17 cellular contexts compared by ENCODE assay signal in genomic region chr16:66289051-66289680, GRCh38.
DNase-seq lines count a peak whose midpoint lies in the region; ATAC-seq and TF ChIP-seq lines count a peak whose summit lies in the region.
"Had no signal": no experiment of that assay in that cellular context is flagged by ENCODE, and none has a peak within 500 bp of the region (broad histone marks: within the 10 kb centered on the region; RNA-seq: fewer than 3 reads in every experiment).

No MANE protein-coding gene starts in this region.

- H3K9ac ChIP-seq in endodermal cell (ENCODE audit: extremely low read depth, low read length, poor library complexity, severe bottlenecking): no peak overlapping the region

- H3K9me3 ChIP-seq in right atrium auricular region: no peaks in the 10 kb centered on the region
- H3K9me3 ChIP-seq in right cardiac atrium (ENCODE audit: control insufficient read depth, low read length): no peaks in the 10 kb centered on the region
- no peaks in the 10 kb centered on the region for H3K9me3 ChIP-seq in endodermal cell (ENCODE audit: control insufficient read depth, low read length)
- H3K9me3 ChIP-seq: Peyer's patch had no signal

- no peaks in the 10 kb centered on the region for H3K36me3 Mint-ChIP-seq in endodermal cell (ENCODE audit: low read depth)

- H3K9me3 Mint-ChIP-seq in endodermal cell: no peaks in the 10 kb centered on the region

- H3K27me3 Mint-ChIP-seq in endodermal cell (ENCODE audit: insufficient read depth): peaks cover 11% of the 10 kb centered on the region

- H3K4me1 ChIP-seq in right atrium auricular region (no peaks in the 10 kb centered on the region), right cardiac atrium (ENCODE audit: control insufficient read depth, insufficient read depth, low read length) (no peaks in the 10 kb centered on the region), endodermal cell (ENCODE audit: control insufficient read depth, insufficient read depth, low read length) (no peaks in the 10 kb centered on the region)
- H3K4me1 ChIP-seq: Peyer's patch had no signal

- TF ChIP-seq CTCF in right atrium auricular region (IDR thresholded peaks at IDR 0.05) (no peak), endodermal cell (conservative IDR thresholded peaks at IDR 0.05) (no peak)

- WGBS in right cardiac atrium: 92% methylated on average over 15 of the region's 15 CpGs
- WGBS in endodermal cell (ENCODE audit: insufficient coverage in 1 of 2, insufficient read length in 1 of 2), 2 experiments: 89 to 96% methylated on average over 9 to 15 of the region's 15 CpGs

- no peak for ATAC-seq in right cardiac atrium
- no peak for ATAC-seq in sciatic nerve
- ATAC-seq in GM18858 (IDR thresholded peaks at IDR 0.05; ENCODE audit: unreplicated experiment): no peak

- H3K27me3 ChIP-seq in right atrium auricular region (no peaks in the 10 kb centered on the region), right cardiac atrium (ENCODE audit: control insufficient read depth, insufficient read depth) (no peaks in the 10 kb centered on the region), endodermal cell (ENCODE audit: control insufficient read depth, insufficient read depth, low read length, poor library complexity, severe bottlenecking) (no peaks in the 10 kb centered on the region)
- H3K27me3 ChIP-seq: Peyer's patch had no signal

- H3K4me1 Mint-ChIP-seq in endodermal cell: no peaks in the 10 kb centered on the region

- DNase-seq in right atrium auricular region (ENCODE audit: low spot score) (peak; percentile 36), right cardiac atrium (no peak), endodermal cell (peak; percentile 38), sciatic nerve (ENCODE audit: low spot score) (peak; percentile 33), NCI-H82 treated with DMSO at 0.1 percent for 48 hours (lab: John Stamatoyannopoulos, UW; ENCODE audit: unreplicated experiment) (no peak)
- no peak for DNase-seq in stimulated activated naive CD4-positive, alpha-beta T cell (lab: John Stamatoyannopoulos, UW)
- DNase-seq: C1 segment of cervical spinal cord, DMS79 treated with DMSO at 0.1 percent for 48 hours, HCEC 1CT, KBM-7, NCI-H1436 treated with DMSO at 0.1 percent for 48 hours, NCI-H2081, NCI-H510A, NCI-H82, SHP77 had no signal

- H3K27ac ChIP-seq in right atrium auricular region (no peak overlapping the region), right cardiac atrium (ENCODE audit: low read length) (no peak overlapping the region), endodermal cell (ENCODE audit: low read depth, low read length) (no peak overlapping the region)
- H3K27ac ChIP-seq: Peyer's patch had no signal

- H3K4me3 Mint-ChIP-seq in endodermal cell: no peak overlapping the region

- intact Hi-C loops in right cardiac atrium (cut with DNase I) (no loop called here), sciatic nerve (cut with DNase I) (no loop called here)

- H3K4me3 ChIP-seq in right atrium auricular region (no peak overlapping the region), right cardiac atrium (ENCODE audit: low read length) (no peak overlapping the region), endodermal cell (ENCODE audit: low read length) (no peak overlapping the region)
- H3K4me3 ChIP-seq: Peyer's patch had no signal

- H3K27ac Mint-ChIP-seq in endodermal cell: no peak overlapping the region

- H3K36me3 ChIP-seq in right atrium auricular region: no peaks in the 10 kb centered on the region
- H3K36me3 ChIP-seq in endodermal cell (ENCODE audit: control insufficient read depth, insufficient read depth, low read length): no peaks in the 10 kb centered on the region
- H3K36me3 ChIP-seq: Peyer's patch had no signal

Comparison
In these comparisons a context has a peak if more than half of its experiments do, and no peak if none do; other contexts are left out.
1. DNase-seq: peak in right atrium auricular region (single experiment), endodermal cell (single experiment) and sciatic nerve (single experiment); none in right cardiac atrium (0 of 3), NCI-H82 treated with DMSO at 0.1 percent for 48 hours (single experiment) and stimulated activated naive CD4-positive, alpha-beta T cell (0 of 6).